ENCODE assay signal across 8 cellular contexts in the genomic region with DNA sequence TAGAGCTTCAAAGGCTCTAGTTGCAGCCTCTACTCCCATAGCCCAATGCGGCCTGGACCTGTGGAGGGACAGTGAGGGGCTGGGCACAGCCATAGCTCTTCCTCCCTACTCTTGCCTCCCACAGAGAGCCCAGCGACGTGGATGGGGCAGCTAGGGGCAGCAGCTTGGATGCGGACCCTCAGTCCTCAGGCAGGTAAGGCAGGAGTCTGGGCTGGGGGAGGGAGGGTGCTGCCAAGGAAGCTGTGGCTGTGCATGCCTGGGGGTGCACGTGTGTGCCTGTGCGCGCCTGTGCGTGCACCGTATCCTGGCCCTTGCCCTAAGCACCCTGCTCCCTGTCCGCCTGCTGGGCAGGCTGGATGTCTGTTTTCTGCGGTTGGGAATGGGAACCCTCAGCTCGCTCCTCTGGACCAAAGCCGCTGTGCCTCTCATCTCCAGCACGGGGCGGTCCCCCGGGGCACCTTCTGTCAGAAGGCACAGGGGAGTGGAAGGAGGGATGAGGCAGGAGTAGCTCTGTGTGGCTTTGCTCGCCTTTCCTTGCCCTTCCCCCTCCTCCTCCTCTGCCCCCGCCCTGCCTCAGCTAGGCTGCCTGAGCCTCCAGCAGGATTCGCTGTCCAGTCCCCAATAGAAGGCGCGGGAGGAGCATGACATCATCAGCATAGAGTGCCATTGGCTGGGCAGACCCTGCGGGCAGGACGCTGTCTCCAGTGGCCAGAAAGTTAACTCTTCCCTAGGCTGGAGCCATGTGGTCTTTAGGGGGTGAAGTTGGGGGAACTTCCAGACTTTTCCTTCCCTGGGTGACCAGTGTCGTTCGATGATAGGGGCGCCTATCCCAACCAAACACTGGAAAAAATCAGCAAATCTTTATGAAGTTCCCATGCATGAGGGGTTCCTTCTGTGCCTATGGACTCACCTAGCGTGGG. TPM values are rescaled to one million over a fixed set of nuclear protein-coding genes. Genes with fewer than 3 reads are reported as not detected.
A peak's percentile ranks its signal among the peaks of the same experiment; 100 is the strongest.
DNase-seq lines count a peak whose midpoint lies in the region; ATAC-seq and TF ChIP-seq lines count a peak whose summit lies in the region.

No MANE protein-coding gene starts in this region.

- ATAC-seq in CD8-positive, alpha-beta T cell = peak; percentile 40
- peak; percentile 99 for ATAC-seq in HCT116
- ATAC-seq in heart right ventricle = peak; percentile 88 to 96 (median 94)
- ATAC-seq in omental fat pad (ENCODE audit: low FRiP score) = peak; percentile 94
- no peak for ATAC-seq in HG02885 (IDR thresholded peaks at IDR 0.05; ENCODE audit: poor library complexity, unreplicated experiment)
- ATAC-seq in GM21723 (IDR thresholded peaks at IDR 0.05; ENCODE audit: unreplicated experiment) = no peak

- peaks cover 11% of the 10 kb centered on the region for H3K4me1 Mint-ChIP-seq in CD8-positive, alpha-beta T cell (ENCODE audit: low read depth)

- no peaks in the 10 kb centered on the region for H4K20me1 ChIP-seq in HCT116 (ENCODE audit: insufficient read depth)

- H3K27me3 Mint-ChIP-seq in CD8-positive, alpha-beta T cell (ENCODE audit: low read depth) = peaks cover 29% of the 10 kb centered on the region

- TSS peak; percentile 93 for BruUV-seq in HCT116 (replicated peaks; lab: Mats Ljungman, UMichigan)

- H3K4me3 ChIP-seq in CD8-positive, alpha-beta T cell (ENCODE audit: low read depth, low read length) = no peak overlapping the region
- H3K4me3 ChIP-seq in HCT116 (replicated peaks in 1 of 2; ENCODE audit: low read depth in 1 of 2, low read length in 2 of 2) (peak overlapping the region; percentile 51 to 57), ascending aorta (peak overlapping the region; percentile 49 to 59), heart right ventricle (peak overlapping the region in 9 of 10 donors; percentile 35 to 53 (median 43))

- no peaks in the 10 kb centered on the region for H3K9me3 ChIP-seq in CD8-positive, alpha-beta T cell (ENCODE audit: low read length)
- H3K9me3 ChIP-seq in HCT116 (ENCODE audit: control insufficient read depth in 1 of 2, insufficient read depth in 1 of 2, low read depth in 1 of 2, low read length in 2 of 2) (no peaks in the 10 kb centered on the region), ascending aorta (no peaks in the 10 kb centered on the region), heart right ventricle (no peaks in the 10 kb centered on the region)

- no peak overlapping the region for H2AFZ ChIP-seq in HCT116 (ENCODE audit: low read depth, low read length, poor library complexity, severe bottlenecking)

- peaks cover 3% of the 10 kb centered on the region for H3K27me3 ChIP-seq in CD8-positive, alpha-beta T cell (ENCODE audit: insufficient read depth, low read length)
- H3K27me3 ChIP-seq in HCT116 (ENCODE audit: insufficient read depth, low read length) = no peaks in the 10 kb centered on the region
- peaks cover 12% of the 10 kb centered on the region for H3K27me3 ChIP-seq in ascending aorta
- H3K27me3 ChIP-seq in heart right ventricle = peaks cover 0 to 66% (median 0%) of the 10 kb centered on the region in 7 donors

- CTCF ChIA-PET in CD8-positive, alpha-beta T cell (lab: Charles Lee) = interaction anchor here (1.1 to 8.7 kb wide), 4 partner anchors 9 to 20 kb away, joined by 3 to 176 read pairs (median 6); no protein-coding TSS in a partner anchor
- CTCF ChIA-PET in HCT116 (lab: Charles Lee) = interaction anchor here (1.3 to 2.7 kb wide), 8 partner anchors 12 to 173 kb away, joined by 3 to 18 read pairs (median 8); no protein-coding TSS in a partner anchor

- no peak for TF ChIP-seq CTCF in CD8-positive, alpha-beta T cell (IDR thresholded peaks at IDR 0.05)
- TF ChIP-seq CTCF in HCT116 (IDR thresholded peaks at IDR 0.05 in 2 of 3, conservative IDR thresholded peaks at IDR 0.05 in 1 of 3; ENCODE audit: borderline replicate concordance in 1 of 3, insufficient read depth in 1 of 3, low read depth in 2 of 3, low read length in 2 of 3) (peak in 2 of 3 experiments; percentile 29 to 32; a peak in 3 of 6 replicates), ascending aorta (IDR thresholded peaks at IDR 0.05) (peak in 1 of 3 experiments; percentile 10), heart right ventricle (IDR thresholded peaks at IDR 0.05) (peak in 8 of 9 donors; percentile 6 to 47 (median 30)), omental fat pad (IDR thresholded peaks at IDR 0.05) (no peak)

- no peaks in the 10 kb centered on the region for H3K9me2 ChIP-seq in HCT116 (ENCODE audit: insufficient read depth)

- H3K36me3 ChIP-seq in CD8-positive, alpha-beta T cell (ENCODE audit: insufficient read depth, low read length) = no peaks in the 10 kb centered on the region
- H3K36me3 ChIP-seq in HCT116 (ENCODE audit: control insufficient read depth in 1 of 2, insufficient read depth in 2 of 2, low read length in 2 of 2) (no peaks in the 10 kb centered on the region), ascending aorta (no peaks in the 10 kb centered on the region), heart right ventricle (no peaks in the 10 kb centered on the region)

- peak overlapping the region; percentile 86 for H3K4me2 ChIP-seq in HCT116 (ENCODE audit: low read length)

- POLR2A ChIA-PET in CD8-positive, alpha-beta T cell (lab: Charles Lee) = no interaction called here
- POLR2A ChIA-PET in HCT116 (lab: Charles Lee) = interaction anchor here (0.6 to 1.7 kb wide), 8 partner anchors 11 to 600 kb away, joined by 3 to 8 read pairs (median 3); a partner anchor contains a TSS

- no peaks in the 10 kb centered on the region for H3K9me3 Mint-ChIP-seq in CD8-positive, alpha-beta T cell

- H3K9ac ChIP-seq in HCT116 (ENCODE audit: low read length) = peak overlapping the region; percentile 67

- intact Hi-C loops in CD8-positive, alpha-beta T cell (cut with DNase I, micrococcal nuclease) = no loop called here
- intact Hi-C loops in HCT116 (cut with micrococcal nuclease) = no loop called here
- intact Hi-C loops in ascending aorta (cut with DNase I) = loop anchor here (1.0 to 2.0 kb wide), 2 partner anchors 11 to 16 kb away; no protein-coding TSS in a partner anchor
- intact Hi-C loops in heart right ventricle (cut with DNase I) = loop anchor here in 1 of 10 donors (10.0 kb wide), 1 partner anchor 184 kb away; a partner anchor contains a TSS

- TF ChIP-seq POLR2A in HCT116 (IDR thresholded peaks at IDR 0.05; ENCODE audit: borderline replicate concordance, extremely low read depth, insufficient read depth, insufficient read length) = peak; percentile 34

- H3K36me3 Mint-ChIP-seq in CD8-positive, alpha-beta T cell = no peaks in the 10 kb centered on the region

- DNase-seq in CD8-positive, alpha-beta T cell = no peak
- DNase-seq in HCT116 (ENCODE audit: low read depth, low spot score) = peak; percentile 93
- DNase-seq in NCI-H524 treated with DMSO at 0.1 percent for 48 hours (lab: John Stamatoyannopoulos, UW) = peak; percentile 100
- DNase-seq in ascending aorta (ENCODE audit: low spot score in 2 of 2) = peak; percentile 86 to 95
- DNase-seq in heart right ventricle = peak; percentile 90 to 97
- DNase-seq in omental fat pad (ENCODE audit: low spot score) = peak; percentile 73

- H3K4me1 ChIP-seq in CD8-positive, alpha-beta T cell (ENCODE audit: insufficient read depth, low read length) = peaks cover 17% of the 10 kb centered on the region
- H3K4me1 ChIP-seq in HCT116 (ENCODE audit: control insufficient read depth in 1 of 2, insufficient read depth in 2 of 2, low read length in 2 of 2) (peaks cover 8 to 16% of the 10 kb centered on the region in 2 experiments), ascending aorta (peaks cover 14% of the 10 kb centered on the region in 2 donors), heart right ventricle (peaks cover 45 to 84% (median 57%) of the 10 kb centered on the region in 9 donors)

- H3K4me3 Mint-ChIP-seq in CD8-positive, alpha-beta T cell = no peak overlapping the region

- H3K27ac ChIP-seq in CD8-positive, alpha-beta T cell (ENCODE audit: low read depth, low read length) = no peak overlapping the region
- H3K27ac ChIP-seq in HCT116 (ENCODE audit: low read depth, low read length) (peak overlapping the region; percentile 61), ascending aorta (no peak overlapping the region), heart right ventricle (peak overlapping the region; percentile 58 to 85 (median 78))

- 5 to 7% methylated on average over 27 of the region's 27 CpGs for WGBS in heart right ventricle, 2 donors

- RAD21 ChIA-PET in HCT116 (lab: Charles Lee; ENCODE audit: low non-redundant PET in 1 of 2, low total read pairs in 2 of 2, uncharacterized antibody in 2 of 2, unreplicated experiment in 2 of 2) = interaction anchor here in 1 of 2 experiments (1.3 kb wide), 1 partner anchor 12 kb away, joined by 4 read pairs; no protein-coding TSS in a partner anchor

- no peak for TF ChIP-seq RAD21 in HCT116 (IDR thresholded peaks at IDR 0.05; ENCODE audit: low read depth)

- no peak overlapping the region for H3K27ac Mint-ChIP-seq in CD8-positive, alpha-beta T cell

- no peaks in the 10 kb centered on the region for H3K79me2 ChIP-seq in HCT116 (ENCODE audit: insufficient read depth, low read length)

TF ChIP-seq in HCT116, 20 proteins besides CTCF, POLR2A, EP300 and RAD21 (continues in another document):
- peak; percentile 88 for TF ChIP-seq POLR2AphosphoS5 (IDR thresholded peaks at IDR 0.05; ENCODE audit: low read depth, low read length)
- peak; percentile 95 for TF ChIP-seq SP1 (IDR thresholded peaks at IDR 0.05; ENCODE audit: low read depth)

RNA-seq across cellular contexts. Expression of a gene that starts 0.8 kb away (rescaled TPM):
- total RNA-seq in CD8-positive, alpha-beta T cell = not detected
- total RNA-seq in HCT116 (2021; ENCODE audit: unreplicated experiment) = not detected
- 0.39 and 0.62 TPM in 2 replicates for polyA plus RNA-seq in HCT116 (2012)
- 0.43 TPM for total RNA-seq in ascending aorta
- total RNA-seq in heart right ventricle = 1 to 10 TPM; 1.5 to 5.4 (median 2.4) TPM
- polyA plus RNA-seq in heart right ventricle = 10 to 100 TPM in 1 of 2 donors, 1 to 10 TPM in 1; 3.7 to 17.3 TPM
- total RNA-seq in omental fat pad = 10 to 100 TPM in 1 of 4 donors, 1 to 10 TPM in 3; 2.3 to 20.0 (median 3.5) TPM

RNA-seq across cellular contexts. Expression of a gene that starts 3.1 kb away (rescaled TPM):
- under 1 TPM; 0.47 to 0.57 TPM for total RNA-seq in CD8-positive, alpha-beta T cell
- total RNA-seq in HCT116 (2021; ENCODE audit: unreplicated experiment) (0.66 TPM), ascending aorta (60.7 TPM), heart right ventricle (10 to 100 TPM in 9 of 10 donors, 1 to 10 TPM in 1; 9.3 to 50.5 (median 17.9) TPM), omental fat pad (10 to 100 TPM; 18.9 to 46.2 (median 35.2) TPM)
- polyA plus RNA-seq in HCT116 (2012) = 0.22 and 0.36 TPM in 2 replicates
- polyA plus RNA-seq in heart right ventricle = 10 to 100 TPM; 36.0 to 57.7 TPM

RNA-seq across cellular contexts. Expression of a gene that starts 39.4 kb away (rescaled TPM):
- total RNA-seq in CD8-positive, alpha-beta T cell = 10 to 100 TPM; 45.4 to 46.2 TPM
- 61.1 TPM for total RNA-seq in HCT116 (2021; ENCODE audit: unreplicated experiment)
- polyA plus RNA-seq in HCT116 (2012) = 34.4 and 40.6 TPM in 2 replicates
- 12.7 TPM for total RNA-seq in ascending aorta
- 10 to 100 TPM in 4 of 10 donors, 1 to 10 TPM in 6; 6.5 to 33.1 (median 7.7) TPM for total RNA-seq in heart right ventricle
- polyA plus RNA-seq in heart right ventricle = 10 to 100 TPM; 13.5 to 27.0 TPM
- 10 to 100 TPM; 29.9 to 77.9 (median 56.7) TPM for total RNA-seq in omental fat pad

RNA-seq across cellular contexts. Expression of a gene that starts 45.0 kb away (rescaled TPM):
- total RNA-seq in CD8-positive, alpha-beta T cell = 1 to 10 TPM in 1 of 2 experiments, under 1 TPM in 1; 0.50 to 1.7 TPM
- total RNA-seq in HCT116 (2021; ENCODE audit: unreplicated experiment) (14.7 TPM), ascending aorta (15.8 TPM), heart right ventricle (1 to 10 TPM; 3.7 to 8.4 (median 6.1) TPM), omental fat pad (10 to 100 TPM in 2 of 4 donors, 1 to 10 TPM in 2; 4.2 to 12.1 (median 9.7) TPM)
- 11.4 and 13.8 TPM in 2 replicates for polyA plus RNA-seq in HCT116 (2012)
- polyA plus RNA-seq in heart right ventricle = 1 to 10 TPM; 1.5 to 4.5 TPM

Comparison
In these comparisons a context has a peak if more than half of its experiments do, and no peak if none do; other contexts are left out.
1. ATAC-seq: peak in CD8-positive, alpha-beta T cell (single experiment), HCT116 (single experiment), heart right ventricle (8 of 8) and omental fat pad (single experiment); none in HG02885 (single experiment) and GM21723 (single experiment).
2. DNase-seq: peak in HCT116 (single experiment), NCI-H524 treated with DMSO at 0.1 percent for 48 hours (single experiment), ascending aorta (2 of 2), heart right ventricle (2 of 2) and omental fat pad (single experiment); none in CD8-positive, alpha-beta T cell (0 of 7).
3. H3K27ac ChIP-seq: peak in HCT116 (single experiment) and heart right ventricle (10 of 10); none in CD8-positive, alpha-beta T cell (single experiment) and ascending aorta (0 of 2).
4. CTCF ChIP-seq: peak in HCT116 (2 of 3) and heart right ventricle (8 of 9); none in CD8-positive, alpha-beta T cell (single experiment) and omental fat pad (0 of 3).